Comparison of ENCODE assay signal across 8 cellular contexts in genomic region chr6:157982297-157982579, GRCh38. TPM values are rescaled to one million over a fixed set of nuclear protein-coding genes. Genes with fewer than 3 reads are reported as not detected.
DNase-seq lines count a peak whose midpoint lies in the region; ATAC-seq and TF ChIP-seq lines count a peak whose summit lies in the region.

No MANE protein-coding gene starts in this region.

- DNase-seq in ACHN, result peak; percentile 42
- no peak for DNase-seq in SK-N-MC (ENCODE audit: low read depth, low spot score)
- DNase-seq in coronary artery (ENCODE audit: low spot score), result no peak
- peak; percentile 46 to 52 for DNase-seq in lung microvascular endothelial cell (ENCODE audit: low read depth in 2 of 2)
- peak; percentile 43 for DNase-seq in testis
- DNase-seq in putamen (ENCODE audit: low spot score), result no peak

- no peaks in the 10 kb centered on the region for H3K27me3 ChIP-seq in testis

- intact Hi-C loops in testis (cut with DNase I; ENCODE audit: low total_unique reads), result loop anchor here (10.0 kb wide), 1 partner anchor 83 kb away; no protein-coding TSS in a partner anchor

- TF ChIP-seq CTCF in coronary artery (IDR thresholded peaks at IDR 0.05) (no peak), testis (IDR thresholded peaks at IDR 0.05) (no peak)

- H3K9me3 ChIP-seq in SK-N-MC (ENCODE audit: low read depth, low read length) (no peaks in the 10 kb centered on the region), testis (no peaks in the 10 kb centered on the region)

- H3K4me3 ChIP-seq in SK-N-MC (peak overlapping the region; percentile 89), coronary artery (peak overlapping the region; percentile 94), testis (peak overlapping the region; percentile 72 to 78)

- peaks cover 11% of the 10 kb centered on the region for H3K4me1 ChIP-seq in testis

- H3K36me3 ChIP-seq in SK-N-MC (ENCODE audit: insufficient read depth, low read length), result no peaks in the 10 kb centered on the region
- H3K36me3 ChIP-seq in testis (ENCODE audit: low read depth, missing control alignments), result no peaks in the 10 kb centered on the region

- H3K9ac ChIP-seq in SK-N-MC (ENCODE audit: insufficient read length), result peak overlapping the region; percentile 82

- WGBS in testis, 2 donors, result 7 to 16% methylated on average over 4 to 16 of the region's 16 CpGs

- ATAC-seq in GM18511 (IDR thresholded peaks at IDR 0.05; ENCODE audit: unreplicated experiment), result peak; percentile 40
- ATAC-seq in HG03095 (IDR thresholded peaks at IDR 0.05; ENCODE audit: unreplicated experiment), result peak; percentile 44

- TF ChIP-seq POLR2A in testis (IDR thresholded peaks at IDR 0.05), result no peak

- in situ Hi-C loops in ACHN (cut with HindIII; ENCODE audit: low pct_ligation_motif_present, low pct_unique_long_range_greater_than_20kb, low sequenced_read_pairs), result no loop called here

- H3K27ac ChIP-seq in SK-N-MC (no peak overlapping the region), coronary artery (peak overlapping the region; percentile 78 to 88), testis (no peak overlapping the region)

RNA-seq across cellular contexts. Expression of gene SYNJ2, which starts 0.6 kb away (rescaled TPM):
- total RNA-seq in lung microvascular endothelial cell, result 12.1 and 22.0 TPM in 2 replicates
- total RNA-seq in testis, result 1 to 10 TPM; 5.8 to 7.6 TPM
- 17.7 TPM for polyA plus RNA-seq in testis (ENCODE audit: insufficient read depth, low read depth, low replicate concordance)

Comparison
In these comparisons a context has a peak if more than half of its experiments do, and no peak if none do; other contexts are left out.
1. DNase-seq: peak in ACHN (single experiment), lung microvascular endothelial cell (2 of 2) and testis (single experiment); none in SK-N-MC (single experiment), coronary artery (single experiment) and putamen (single experiment).
2. H3K27ac ChIP-seq: peak in coronary artery (2 of 2); none in SK-N-MC (single experiment) and testis (0 of 2).
3. Peak in every context shown above with its lines, with median percentiles within 50 percentile points of each other: H3K4me3 ChIP-seq.